ENCODE assay signal across 19 cellular contexts in genomic region chr9:129002989-129003388, GRCh38. TPM values are rescaled to one million over a fixed set of nuclear protein-coding genes. Genes with fewer than 3 reads are reported as not detected.
A peak's percentile ranks its signal among the peaks of the same experiment; 100 is the strongest.
DNase-seq lines count a peak whose midpoint lies in the region; ATAC-seq, FAIRE-seq and TF ChIP-seq lines count a peak whose summit lies in the region.
"Had no signal": no experiment of that assay in that cellular context is flagged by ENCODE, and none has a peak within 500 bp of the region (broad histone marks: within the 10 kb centered on the region; RNA-seq: fewer than 3 reads in every experiment).

No MANE protein-coding gene starts in this region.

- no peak overlapping the region for H2BK15ac ChIP-seq in neuronal stem cell (ENCODE audit: low read length)

- peak overlapping the region; percentile 18 for H3K9ac ChIP-seq in neuronal stem cell (ENCODE audit: low read depth, low read length, poor library complexity)

- H3K23ac ChIP-seq in neuronal stem cell (ENCODE audit: low read depth, low read length, poor library complexity) = no peak overlapping the region

- BruUV-seq in Caco-2 (replicated peaks; lab: Mats Ljungman, UMichigan) = no TSS peak

- no peaks in the 10 kb centered on the region for H3K4me1 Mint-ChIP-seq in Caco-2 (ENCODE audit: low read depth, unreplicated experiment)
- no peaks in the 10 kb centered on the region for H3K4me1 Mint-ChIP-seq in activated naive CD8-positive, alpha-beta T cell treated with anti-CD3 and anti-CD28 coated beads for 36 hours

- no peak overlapping the region for H2BK5ac ChIP-seq in neuronal stem cell (ENCODE audit: low read length)

- WGBS in A549 (ENCODE audit: missing lambda C conversion rate) = 89% methylated on average over 8 of the region's 9 CpGs
- WGBS in neuronal stem cell (ENCODE audit: extremely low coverage in 2 of 2, insufficient read length in 2 of 2, insufficient replicate concordance in 1 of 2), 2 donors = no CpG with 5 or more reads among the region's 9 CpGs

- CTCF ChIA-PET in A549 (lab: Yijun Ruan, JAX) (interaction anchor here (0.9 to 8.8 kb wide), 8 partner anchors 10 to 55 kb away, joined by 3 to 136 read pairs (median 4); partner anchors contain the start of genes DOLK and NUP188), Caco-2 (lab: Charles Lee) (no interaction called here)

- H2AFZ ChIP-seq in neuronal stem cell (ENCODE audit: low read length) = no peak overlapping the region

- H3K36me3 Mint-ChIP-seq in Caco-2 (ENCODE audit: insufficient read depth, unreplicated experiment) = peaks cover 90% of the 10 kb centered on the region
- H3K36me3 Mint-ChIP-seq in activated naive CD8-positive, alpha-beta T cell treated with anti-CD3 and anti-CD28 coated beads for 36 hours = peaks cover 15% of the 10 kb centered on the region

- TF ChIP-seq EP300 in A549 (IDR thresholded peaks at IDR 0.05) = no peak

- H2BK120ac ChIP-seq in neuronal stem cell (ENCODE audit: low read depth, low read length) = no peak overlapping the region

- no peak overlapping the region for H3K4me3 Mint-ChIP-seq in Caco-2 (ENCODE audit: unreplicated experiment)
- no peak overlapping the region for H3K4me3 Mint-ChIP-seq in activated naive CD8-positive, alpha-beta T cell treated with anti-CD3 and anti-CD28 coated beads for 36 hours
- H3K4me3 Mint-ChIP-seq: CD4-positive, alpha-beta memory T cell had no signal

- no peak overlapping the region for H3K14ac ChIP-seq in neuronal stem cell (ENCODE audit: low read length)

- TF ChIP-seq RAD21 in A549 (conservative IDR thresholded peaks at IDR 0.05 in 1 of 2, IDR thresholded peaks at IDR 0.05 in 1 of 2) = no peak

- H3K4ac ChIP-seq in neuronal stem cell (ENCODE audit: low read length) = no peak overlapping the region

- no peak for FAIRE-seq in A549 (lab: Jason Lieb, UNC)
- FAIRE-seq: D721Med, RCC 7860 had no signal

- no peak for TF ChIP-seq POLR2A in A549 (IDR thresholded peaks at IDR 0.05; ENCODE audit: low read length)

- TF ChIP-seq CTCF in A549 (IDR thresholded peaks at IDR 0.05) (no peak), Caco-2 (IDR thresholded peaks at IDR 0.05; ENCODE audit: insufficient read depth in 1 of 2, low read depth in 1 of 2, low read length in 1 of 2, severe bottlenecking in 1 of 2, unreplicated experiment in 1 of 2) (no peak), RWPE2 (IDR thresholded peaks at IDR 0.05; ENCODE audit: poor library complexity, severe bottlenecking) (no peak)

- H3K4me1 ChIP-seq in A549 (no peaks in the 10 kb centered on the region), Caco-2 (no peaks in the 10 kb centered on the region), RWPE2 (ENCODE audit: insufficient read depth, poor library complexity, severe bottlenecking) (no peaks in the 10 kb centered on the region), neuronal stem cell (ENCODE audit: control insufficient read depth in 2 of 2, insufficient read depth in 1 of 2, low read depth in 1 of 2, low read length in 2 of 2) (no peaks in the 10 kb centered on the region)

- H3K4me2 ChIP-seq in A549 = no peak overlapping the region
- H3K4me2 ChIP-seq in neuronal stem cell (ENCODE audit: insufficient read depth, low read length, poor library complexity, severe bottlenecking) = no peak overlapping the region

- H3K27ac ChIP-seq in A549 (no peak overlapping the region), RWPE2 (ENCODE audit: poor library complexity, severe bottlenecking) (no peak overlapping the region), neuronal stem cell (replicated peaks; ENCODE audit: low read length) (no peak overlapping the region)

- H3K9me3 ChIP-seq in A549 = no peaks in the 10 kb centered on the region
- H3K9me3 ChIP-seq in Caco-2 = no peaks in the 10 kb centered on the region
- no peaks in the 10 kb centered on the region for H3K9me3 ChIP-seq in RWPE2 (ENCODE audit: severe bottlenecking)
- peaks cover 0 to 2% of the 10 kb centered on the region in 2 donors for H3K9me3 ChIP-seq in neuronal stem cell (replicated peaks in 1 of 2; ENCODE audit: control insufficient read depth in 2 of 2, insufficient read depth in 1 of 2, low read depth in 1 of 2, low read length in 2 of 2)
- H3K9me3 ChIP-seq: BE2C had no signal

- H4K8ac ChIP-seq in neuronal stem cell (ENCODE audit: low read depth, low read length) = no peak overlapping the region

- ATAC-seq in A549 (no peak), RWPE2 (ENCODE audit: low read depth) (no peak)

- H3K27me3 ChIP-seq in Caco-2 (replicated peaks; ENCODE audit: control insufficient read depth, insufficient read depth, low read length) (no peaks in the 10 kb centered on the region), RWPE2 (ENCODE audit: insufficient read depth, poor library complexity, severe bottlenecking) (no peaks in the 10 kb centered on the region), neuronal stem cell (ENCODE audit: control insufficient read depth in 3 of 3, insufficient read depth in 3 of 3, low read depth in 1 of 3, low read length in 3 of 3) (no peaks in the 10 kb centered on the region)
- H3K27me3 ChIP-seq: BE2C had no signal

- no peaks in the 10 kb centered on the region for H3K27me3 Mint-ChIP-seq in Caco-2 (ENCODE audit: insufficient read depth, unreplicated experiment)
- H3K27me3 Mint-ChIP-seq in activated naive CD8-positive, alpha-beta T cell treated with anti-CD3 and anti-CD28 coated beads for 36 hours = no peaks in the 10 kb centered on the region
- H3K27me3 Mint-ChIP-seq: CD4-positive, alpha-beta memory T cell had no signal

- no peak overlapping the region for H4K91ac ChIP-seq in neuronal stem cell (ENCODE audit: low read depth, low read length, poor library complexity)

- DNase-seq in A549 (ENCODE audit: low read depth in 1 of 2, low spot score in 1 of 2) (no peak), Caco-2 (no peak), RWPE2 (ENCODE audit: low spot score) (peak; percentile 46), neuronal stem cell (ENCODE audit: low spot score) (no peak)
- no peak for DNase-seq in activated CD4-positive, alpha-beta T cell treated with anti-CD3 and anti-CD28 coated beads for 1 hour
- no peak for DNase-seq in stimulated activated CD4-positive, alpha-beta T cell treated with anti-CD3 and anti-CD28 coated beads, Interleukin-1b, Interleukin-23, amount 100 ng/mL, for 48 hours
- DNase-seq in activated naive CD8-positive, alpha-beta T cell treated with anti-CD3 and anti-CD28 coated beads for 36 hours = no peak
- DNase-seq: BE2C; CD4-positive, alpha-beta memory T cell; DMS79; Karpas-422; MM.1S; NCI-H1105; NCI-H187; NCI-H446; NCI-H69; SIG-M5 had no signal

- intact Hi-C loops in Caco-2 (cut with micrococcal nuclease; ENCODE audit: unreplicated experiment) = no loop called here

- H2AK5ac ChIP-seq in neuronal stem cell (ENCODE audit: low read depth, low read length) = no peak overlapping the region

- no peaks in the 10 kb centered on the region for H3K79me1 ChIP-seq in neuronal stem cell (ENCODE audit: low read depth, low read length)

- POLR2A ChIA-PET in A549 (lab: Yijun Ruan, JAX) (no interaction called here), Caco-2 (lab: Charles Lee) (no interaction called here)

- H2BK12ac ChIP-seq in neuronal stem cell (ENCODE audit: low read length) = no peak overlapping the region

- no peaks in the 10 kb centered on the region for H3K9me3 Mint-ChIP-seq in Caco-2 (ENCODE audit: unreplicated experiment)
- H3K9me3 Mint-ChIP-seq in activated naive CD8-positive, alpha-beta T cell treated with anti-CD3 and anti-CD28 coated beads for 36 hours = no peaks in the 10 kb centered on the region
- H3K9me3 Mint-ChIP-seq: CD4-positive, alpha-beta memory T cell had no signal

- no peak overlapping the region for H3K18ac ChIP-seq in neuronal stem cell (ENCODE audit: low read length)

- H3K36me3 ChIP-seq in Caco-2 (ENCODE audit: control insufficient read depth, insufficient read depth, low read length) = peaks cover 7% of the 10 kb centered on the region
- peaks cover 97% of the 10 kb centered on the region for H3K36me3 ChIP-seq in RWPE2 (ENCODE audit: low read depth)
- H3K36me3 ChIP-seq in neuronal stem cell (replicated peaks in 1 of 2; ENCODE audit: control insufficient read depth in 2 of 2, insufficient read depth in 2 of 2, low read length in 2 of 2) = peaks cover 73 to 96% of the 10 kb centered on the region in 2 donors

- H3K4me3 ChIP-seq in A549 = no peak overlapping the region
- no peak overlapping the region for H3K4me3 ChIP-seq in Caco-2 (ENCODE audit: low read depth, low read length)
- no peak overlapping the region for H3K4me3 ChIP-seq in RWPE2 (ENCODE audit: severe bottlenecking)
- no peak overlapping the region for H3K4me3 ChIP-seq in neuronal stem cell (ENCODE audit: low read length in 2 of 2)

- H3K27ac Mint-ChIP-seq in Caco-2 (ENCODE audit: unreplicated experiment) = peak overlapping the region; percentile 39
- H3K27ac Mint-ChIP-seq in activated naive CD8-positive, alpha-beta T cell treated with anti-CD3 and anti-CD28 coated beads for 36 hours = no peak overlapping the region

RNA-seq across cellular contexts. Expression of gene SH3GLB2, which starts 25.1 kb away (rescaled TPM):
- polyA plus RNA-seq in A549 (2011; rRNA removed) (28.3 and 30.0 TPM in 2 replicates), A549 (2017; fragmentation: RNase III; extraction: RNeasy Plus Mini Kit Qiagen cat#74134 plus additional on column Dnase treatment) (40.2 to 42.6 TPM (median 40.6 TPM) in 3 replicates)
- 55.5 and 69.2 TPM in 2 replicates for polyA plus RNA-seq in A549 (2012; cell fraction: cytosol; rRNA removed)
- 276 and 298 TPM in 2 replicates for polyA plus RNA-seq in A549 (2012; cell fraction: nucleus; rRNA removed)
- polyA minus RNA-seq in A549 (2011; rRNA and poly(A)+ RNA removed) = 29.5 and 40.5 TPM in 2 replicates
- total RNA-seq in Caco-2 (2022) = 64.2 and 66.7 TPM in 2 replicates
- polyA plus RNA-seq in neuronal stem cell (2013, experiment 1 of 2) = 36.6 TPM
- polyA plus RNA-seq in neuronal stem cell (2013, experiment 2 of 2) = 33.2 TPM
- 10 to 100 TPM; 42.9 to 46.3 TPM for total RNA-seq in activated naive CD8-positive, alpha-beta T cell treated with anti-CD3 and anti-CD28 coated beads for 36 hours

RNA-seq across cellular contexts. Expression of gene MIGA2, which starts 33.4 kb away (rescaled TPM):
- polyA plus RNA-seq in A549 (2011; rRNA removed) (6.3 and 6.4 TPM in 2 replicates), A549 (2017; fragmentation: RNase III; extraction: RNeasy Plus Mini Kit Qiagen cat#74134 plus additional on column Dnase treatment) (12.8 to 16.1 TPM (median 15.1 TPM) in 3 replicates)
- 14.6 and 16.3 TPM in 2 replicates for polyA plus RNA-seq in A549 (2012; cell fraction: cytosol; rRNA removed)
- 65.4 and 92.7 TPM in 2 replicates for polyA plus RNA-seq in A549 (2012; cell fraction: nucleus; rRNA removed)
- 4.3 and 6.2 TPM in 2 replicates for polyA minus RNA-seq in A549 (2011; rRNA and poly(A)+ RNA removed)
- 25.1 and 34.8 TPM in 2 replicates for total RNA-seq in Caco-2 (2022)
- polyA plus RNA-seq in neuronal stem cell (2013, experiment 1 of 2) = 12.8 TPM
- polyA plus RNA-seq in neuronal stem cell (2013, experiment 2 of 2) = 13.2 TPM
- total RNA-seq in activated naive CD8-positive, alpha-beta T cell treated with anti-CD3 and anti-CD28 coated beads for 36 hours = 10 to 100 TPM; 26.2 to 29.0 TPM

RNA-seq across cellular contexts. Expression of gene NUP188, which starts 55.5 kb away (rescaled TPM):
- 52.3 and 62.1 TPM in 2 replicates for polyA plus RNA-seq in A549 (2011; rRNA removed)
- 62.7 and 67.5 TPM in 2 replicates for polyA plus RNA-seq in A549 (2012; cell fraction: cytosol; rRNA removed)
- 107 and 133 TPM in 2 replicates for polyA plus RNA-seq in A549 (2012; cell fraction: nucleus; rRNA removed)
- polyA plus RNA-seq in A549 (2017; fragmentation: RNase III; extraction: RNeasy Plus Mini Kit Qiagen cat#74134 plus additional on column Dnase treatment) = 29.2 to 37.9 TPM (median 33.2 TPM) in 3 replicates
- 176 and 187 TPM in 2 replicates for polyA minus RNA-seq in A549 (2011; rRNA and poly(A)+ RNA removed)
- total RNA-seq in Caco-2 (2022) = 80.9 and 85.7 TPM in 2 replicates
- 25.1 TPM for polyA plus RNA-seq in neuronal stem cell (2013, experiment 1 of 2)
- polyA plus RNA-seq in neuronal stem cell (2013, experiment 2 of 2) = 24.6 TPM
- 100 to 1,000 TPM; 128 to 130 TPM for total RNA-seq in activated naive CD8-positive, alpha-beta T cell treated with anti-CD3 and anti-CD28 coated beads for 36 hours

RNA-seq across cellular contexts. Expression of gene DOLK, which starts 55.6 kb away (rescaled TPM):
- polyA plus RNA-seq in A549 (2011; rRNA removed) = 25.4 and 27.8 TPM in 2 replicates
- polyA plus RNA-seq in A549 (2012; cell fraction: cytosol; rRNA removed) = 23.8 and 34.1 TPM in 2 replicates
- polyA plus RNA-seq in A549 (2012; cell fraction: nucleus; rRNA removed) = 37.4 and 40.1 TPM in 2 replicates
- 19.9 to 22.8 TPM (median 22.2 TPM) in 3 replicates for polyA plus RNA-seq in A549 (2017; fragmentation: RNase III; extraction: RNeasy Plus Mini Kit Qiagen cat#74134 plus additional on column Dnase treatment)
- 36.7 and 51.3 TPM in 2 replicates for polyA minus RNA-seq in A549 (2011; rRNA and poly(A)+ RNA removed)
- 25.9 and 27.2 TPM in 2 replicates for total RNA-seq in Caco-2 (2022)
- polyA plus RNA-seq in neuronal stem cell (2013, experiment 1 of 2) = 10.1 TPM
- 9.7 TPM for polyA plus RNA-seq in neuronal stem cell (2013, experiment 2 of 2)
- 10 to 100 TPM; 10.1 to 11.3 TPM for total RNA-seq in activated naive CD8-positive, alpha-beta T cell treated with anti-CD3 and anti-CD28 coated beads for 36 hours
